ENCODE assay signal across 1 cellular context in the genomic region with DNA sequence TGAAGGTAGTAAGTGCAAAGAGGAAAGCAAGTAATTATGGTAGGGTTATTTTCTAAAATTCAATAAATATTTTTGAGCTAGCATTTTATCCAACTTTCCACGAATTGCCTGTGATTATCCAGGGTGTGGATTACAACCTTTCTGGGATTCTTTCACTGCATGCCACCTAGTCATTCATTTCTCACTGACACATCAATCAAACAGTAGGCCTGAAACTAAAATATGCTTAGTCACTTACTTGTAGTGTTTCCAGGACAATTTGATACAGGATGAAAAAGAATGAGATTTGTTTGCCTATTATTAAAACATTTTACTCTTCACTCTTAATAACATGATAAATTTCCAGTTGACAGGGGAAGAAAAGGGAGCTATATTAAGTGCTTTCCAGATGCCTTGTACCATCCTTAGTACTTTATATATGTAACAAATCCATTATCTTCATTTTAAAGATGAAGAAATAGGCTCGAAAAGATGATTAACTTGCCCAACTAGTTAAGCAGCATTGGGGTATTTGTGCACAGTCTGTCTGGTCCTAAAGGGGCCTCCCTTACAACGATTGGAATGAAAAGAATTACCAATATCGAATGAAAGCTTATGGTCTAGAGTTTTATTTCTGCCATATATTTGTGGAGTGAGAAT.
TF ChIP-seq lines count a peak whose summit lies in the region.

No MANE protein-coding gene starts in this region.

TF ChIP-seq in HCT116, 20 proteins besides CTCF, POLR2A, EP300 and RAD21 (continued from another document):
- TF ChIP-seq REST (IDR thresholded peaks at IDR 0.05; ENCODE audit: low read depth): no peak
- TF ChIP-seq CBX3 (IDR thresholded peaks at IDR 0.05; ENCODE audit: low read depth): no peak
- peak; percentile 61 for TF ChIP-seq SP1 (IDR thresholded peaks at IDR 0.05; ENCODE audit: low read depth)
- no peak for TF ChIP-seq SIN3A (IDR thresholded peaks at IDR 0.05; ENCODE audit: low read depth)
- TF ChIP-seq FOSL1 (IDR thresholded peaks at IDR 0.05; ENCODE audit: low read depth): peak; percentile 58
- no peak for TF ChIP-seq YY1 (IDR thresholded peaks at IDR 0.05; ENCODE audit: extremely low read depth, insufficient replicate concordance, low read depth, low read length)
